In genomic region chr12:27296674-27297073, GRCh38 we compare ENCODE assay signal across 3 cellular contexts.
TF ChIP-seq lines count a peak whose summit lies in the region.

No MANE protein-coding gene starts in this region.

TF ChIP-seq in SK-N-SH, 30 proteins besides CTCF, POLR2A, EP300 and RAD21:
- TF ChIP-seq RXRA (IDR thresholded peaks at IDR 0.05; ENCODE audit: borderline replicate concordance, low read depth) (0 out of 2 replicates have a peak, but pooled peaks have one; percentile 20), MEF2A (IDR thresholded peaks at IDR 0.05; ENCODE audit: borderline replicate concordance, low read depth) (no peak)

TF ChIP-seq in SK-N-SH treated with all-trans-retinoic acid at 6 μM for 48 hours, 23 proteins besides CTCF, POLR2A, EP300 and RAD21:
- no peak for TF ChIP-seq GLIS3 (CRISPR knock-in tag; IDR thresholded peaks at IDR 0.05)
- TF ChIP-seq BACH2 (CRISPR knock-in tag; IDR thresholded peaks at IDR 0.05; ENCODE audit: borderline replicate concordance): no peak
- no peak for TF ChIP-seq SNAI2 (CRISPR knock-in tag; IDR thresholded peaks at IDR 0.05)
- TF ChIP-seq PPARA (CRISPR knock-in tag; IDR thresholded peaks at IDR 0.05; ENCODE audit: borderline replicate concordance): no peak
- no peak for TF ChIP-seq ZNF565 (CRISPR knock-in tag; conservative IDR thresholded peaks at IDR 0.05; ENCODE audit: low read depth)
- no peak for TF ChIP-seq CREB5 (CRISPR knock-in tag; IDR thresholded peaks at IDR 0.05; ENCODE audit: low read depth)
- TF ChIP-seq ZFP3 (CRISPR knock-in tag; IDR thresholded peaks at IDR 0.05): no peak
- no peak for TF ChIP-seq ZFP30 (CRISPR knock-in tag; IDR thresholded peaks at IDR 0.05)
TF ChIP-seq in SK-N-SH treated with all-trans-retinoic acid at 6 μM for 48 hours: peak in this region for 0.

TF ChIP-seq in endothelial cell of umbilical vein, 7 proteins besides CTCF, POLR2A, EP300 and RAD21:
- TF ChIP-seq JUN (IDR thresholded peaks at IDR 0.05; ENCODE audit: borderline replicate concordance, insufficient read depth, insufficient read length, low read depth): no peak
- no peak for TF ChIP-seq MAX (IDR thresholded peaks at IDR 0.05; ENCODE audit: insufficient read depth, insufficient read length)
- TF ChIP-seq GATA2 (IDR thresholded peaks at IDR 0.05; ENCODE audit: insufficient read depth, insufficient read length, low read depth, low read length): no peak
- TF ChIP-seq POLR2AphosphoS5 (IDR thresholded peaks at IDR 0.05; ENCODE audit: insufficient read depth, low read depth, low read length): no peak
- TF ChIP-seq MYC (IDR thresholded peaks at IDR 0.05; ENCODE audit: low read depth, low read length): no peak
- no peak for TF ChIP-seq EZH2 (IDR thresholded peaks at IDR 0.05; ENCODE audit: borderline replicate concordance, low read depth, low read length, severe bottlenecking)
- no peak for TF ChIP-seq FOS (IDR thresholded peaks at IDR 0.05; ENCODE audit: borderline replicate concordance, insufficient read depth, low read length)
